Comparison of ENCODE assay signal across 8 cellular contexts in the genomic region with DNA sequence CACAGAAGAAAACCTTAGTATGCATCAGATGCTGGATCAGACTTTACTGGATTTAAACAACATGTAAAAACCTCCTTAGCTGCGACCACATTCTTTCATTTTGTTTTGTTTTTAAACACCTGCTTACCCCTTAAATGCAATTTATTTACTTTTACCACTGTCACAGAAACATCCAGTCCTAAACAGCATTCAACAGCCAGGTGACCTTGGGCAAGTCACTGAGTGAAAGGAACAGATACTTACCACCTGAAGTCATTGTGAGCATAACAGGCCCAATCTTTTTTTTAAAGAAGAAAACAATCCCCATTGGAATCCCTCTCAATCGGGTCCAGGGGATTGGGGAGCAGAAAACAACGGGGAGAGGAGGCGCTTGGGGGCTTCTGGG. TPM values are rescaled to one million over a fixed set of nuclear protein-coding genes. Genes with fewer than 3 reads are reported as not detected.
DNase-seq lines count a peak whose midpoint lies in the region; ATAC-seq, FAIRE-seq and TF ChIP-seq lines count a peak whose summit lies in the region.

No MANE protein-coding gene starts in this region.

- peaks cover 22% of the 10 kb centered on the region for H3K36me3 Mint-ChIP-seq in activated CD8-positive, alpha-beta T cell treated with anti-CD3 and anti-CD28 coated beads, Interleukin-2, amount 10 ng/mL, durations not matched to agents 7 days and 5 days (ENCODE audit: low read depth)

- no peak for DNase-seq in activated CD8-positive, alpha-beta T cell treated with anti-CD3 and anti-CD28 coated beads, Interleukin-2, amount 10 ng/mL, durations not matched to agents 7 days and 5 days
- DNase-seq in kidney = no peak
- DNase-seq in tibial artery = no peak
- DNase-seq in NCI-H1105 treated with DMSO at 0.1 percent for 48 hours (lab: John Stamatoyannopoulos, UW) = no peak
- DNase-seq in activated CD4-positive, CD25-positive, alpha-beta regulatory T cell (lab: John Stamatoyannopoulos, UW) = no peak
- DNase-seq in MV-4-11 (lab: John Stamatoyannopoulos, UW) = no peak

- H3K27ac ChIP-seq in kidney (ENCODE audit: low read depth in 2 of 2, low read length in 2 of 2) = no peak overlapping the region
- H3K27ac ChIP-seq in tibial artery = peak overlapping the region; percentile 65 to 83

- CTCF ChIA-PET in activated CD8-positive, alpha-beta T cell treated with anti-CD3 and anti-CD28 coated beads, Interleukin-2, amount 10 ng/mL, durations not matched to agents 7 days and 5 days (lab: Charles Lee) = interaction anchor here (0.6 to 4.1 kb wide), 12 partner anchors 13 to 57 kb away, joined by 3 to 24 read pairs (median 4); no protein-coding TSS in a partner anchor

- no peak for TF ChIP-seq CTCF in kidney (IDR thresholded peaks at IDR 0.05; ENCODE audit: borderline replicate concordance, extremely low read depth, insufficient read depth)
- TF ChIP-seq CTCF in tibial artery (IDR thresholded peaks at IDR 0.05) = no peak

- H3K27me3 ChIP-seq in tibial artery = no peaks in the 10 kb centered on the region

- no peak for FAIRE-seq in kidney (lab: Jason Lieb, UNC)

- peak overlapping the region; percentile 57 to 82 for H3K9ac ChIP-seq in kidney (ENCODE audit: low read length in 2 of 2)

- POLR2A ChIA-PET in activated CD8-positive, alpha-beta T cell treated with anti-CD3 and anti-CD28 coated beads, Interleukin-2, amount 10 ng/mL, durations not matched to agents 7 days and 5 days (lab: Charles Lee) = interaction anchor here (0.6 to 4.7 kb wide), 6 partner anchors 14 to 49 kb away, joined by 3 to 36 read pairs (median 4); no protein-coding TSS in a partner anchor

- no peaks in the 10 kb centered on the region for H3K27me3 Mint-ChIP-seq in activated CD8-positive, alpha-beta T cell treated with anti-CD3 and anti-CD28 coated beads, Interleukin-2, amount 10 ng/mL, durations not matched to agents 7 days and 5 days (ENCODE audit: low read depth)

- ATAC-seq in GM18861 (IDR thresholded peaks at IDR 0.05; ENCODE audit: unreplicated experiment) = peak; percentile 7
- ATAC-seq in HG02970 (IDR thresholded peaks at IDR 0.05; ENCODE audit: low FRiP score, unreplicated experiment) = peak; percentile 6
- peak; percentile 0 for ATAC-seq in activated CD8-positive, alpha-beta T cell treated with anti-CD3 and anti-CD28 coated beads, Interleukin-2, amount 10 ng/mL, durations not matched to agents 7 days and 5 days

- H3K9me3 Mint-ChIP-seq in activated CD8-positive, alpha-beta T cell treated with anti-CD3 and anti-CD28 coated beads, Interleukin-2, amount 10 ng/mL, durations not matched to agents 7 days and 5 days (ENCODE audit: insufficient read depth) = no peaks in the 10 kb centered on the region

- H3K4me1 Mint-ChIP-seq in activated CD8-positive, alpha-beta T cell treated with anti-CD3 and anti-CD28 coated beads, Interleukin-2, amount 10 ng/mL, durations not matched to agents 7 days and 5 days (ENCODE audit: low read depth) = peaks cover 39% of the 10 kb centered on the region

- H3K36me3 ChIP-seq in kidney (ENCODE audit: control insufficient read depth in 1 of 2, insufficient read depth in 2 of 2, low read length in 2 of 2) = no peaks in the 10 kb centered on the region
- peaks cover 2 to 12% (median 9%) of the 10 kb centered on the region in 3 donors for H3K36me3 ChIP-seq in tibial artery

- H3K27ac Mint-ChIP-seq in activated CD8-positive, alpha-beta T cell treated with anti-CD3 and anti-CD28 coated beads, Interleukin-2, amount 10 ng/mL, durations not matched to agents 7 days and 5 days = peak overlapping the region; percentile 94

- intact Hi-C loops in kidney (cut with DNase I) = no loop called here
- intact Hi-C loops in tibial artery (cut with DNase I; ENCODE audit: low total_unique reads) = no loop called here

- H3K4me1 ChIP-seq in kidney (ENCODE audit: control insufficient read depth in 1 of 2, insufficient read depth in 1 of 2, low read depth in 1 of 2, low read length in 2 of 2) (no peaks in the 10 kb centered on the region), tibial artery (peaks cover 0 to 21% (median 11%) of the 10 kb centered on the region in 4 donors)

- H3K4me3 ChIP-seq in kidney (ENCODE audit: low read length in 2 of 2) (peak overlapping the region; percentile 58 to 82), tibial artery (peak overlapping the region; percentile 62 to 81)

- H3K4me3 Mint-ChIP-seq in activated CD8-positive, alpha-beta T cell treated with anti-CD3 and anti-CD28 coated beads, Interleukin-2, amount 10 ng/mL, durations not matched to agents 7 days and 5 days = peak overlapping the region; percentile 100

- H3K9me3 ChIP-seq in kidney (ENCODE audit: control insufficient read depth in 1 of 2, low read length in 2 of 2) (no peaks in the 10 kb centered on the region), tibial artery (no peaks in the 10 kb centered on the region)

RNA-seq across cellular contexts. Expression of a gene that starts 0.4 kb away (rescaled TPM):
- 1 to 10 TPM; 4.9 to 5.3 TPM for total RNA-seq in activated CD8-positive, alpha-beta T cell treated with anti-CD3 and anti-CD28 coated beads, Interleukin-2, amount 10 ng/mL, durations not matched to agents 7 days and 5 days
- total RNA-seq in kidney = 4.1 TPM
- polyA plus RNA-seq in kidney (ENCODE audit: insufficient read depth, low read depth, low replicate concordance) = 3.2 TPM

RNA-seq across cellular contexts. Expression of a gene that starts 50.5 kb away (rescaled TPM):
- not detected for total RNA-seq in activated CD8-positive, alpha-beta T cell treated with anti-CD3 and anti-CD28 coated beads, Interleukin-2, amount 10 ng/mL, durations not matched to agents 7 days and 5 days
- not detected for total RNA-seq in kidney
- not detected for polyA plus RNA-seq in kidney (ENCODE audit: insufficient read depth, low read depth, low replicate concordance)

Comparison
In these comparisons a context has a peak if more than half of its experiments do, and no peak if none do; other contexts are left out.
1. H3K27ac ChIP-seq: peak in tibial artery (2 of 2); none in kidney (0 of 2).
2. Peak in every context shown above with its lines, with median percentiles within 50 percentile points of each other: ATAC-seq.